Comparison of ENCODE assay signal across 15 cellular contexts in genomic region chr1:36528361-36529349, GRCh38.
DNase-seq lines count a peak whose midpoint lies in the region; ATAC-seq and TF ChIP-seq lines count a peak whose summit lies in the region.
"Had no signal": no experiment of that assay in that cellular context is flagged by ENCODE, and none has a peak within 500 bp of the region (broad histone marks: within the 10 kb centered on the region; RNA-seq: fewer than 3 reads in every experiment).

No MANE protein-coding gene starts in this region.

- DNase-seq in activated effector memory CD4-positive, alpha-beta T cell treated with anti-CD3 and anti-CD28 coated beads, Interleukin-2, amount 50 U/mL, for 16 hours = peak; percentile 62
- DNase-seq in activated effector memory CD4-positive, alpha-beta T cell treated with Interleukin-2 at 50 U/mL for 16 hours = no peak
- DNase-seq in NCI-H69 (lab: John Stamatoyannopoulos, UW) (peak; percentile 25), coronary artery (ENCODE audit: low spot score) (peak; percentile 59), NCI-H748 (lab: John Stamatoyannopoulos, UW; ENCODE audit: unreplicated experiment) (no peak)
- DNase-seq in stimulated activated CD8-positive, alpha-beta memory T cell treated with anti-CD3 and anti-CD28 coated beads, Interleukin-4, amount 100 ng/mL, for 48 hours = peak; percentile 22
- no peak for DNase-seq in stimulated activated CD4-positive, alpha-beta T cell treated with anti-CD3 and anti-CD28 coated beads, Interleukin-12 subunit alpha, Interleukin-12 subunit beta, amount 100 ng/mL, for 4 hours
- DNase-seq: mesenchymal stem cell, NCI-H2029 treated with DMSO at 0.1 percent for 48 hours, posterior cingulate gyrus, Right ventricle myocardium superior, stomach had no signal

- no peak for TF ChIP-seq CTCF in coronary artery (IDR thresholded peaks at IDR 0.05)

- no peak for ATAC-seq in HG03457 (IDR thresholded peaks at IDR 0.05; ENCODE audit: unreplicated experiment)

- H3K4me3 ChIP-seq in coronary artery = no peak overlapping the region
- H3K4me3 ChIP-seq: breast epithelium, stomach had no signal

- no peak overlapping the region for H3K27ac ChIP-seq in coronary artery
- H3K27ac ChIP-seq: breast epithelium, C4-2B, stomach had no signal

Comparison
In these comparisons a context has a peak if more than half of its experiments do, and no peak if none do; other contexts are left out.
1. DNase-seq: peak in activated effector memory CD4-positive, alpha-beta T cell treated with anti-CD3 and anti-CD28 coated beads, Interleukin-2, amount 50 U/mL, for 16 hours (single experiment), NCI-H69 (single experiment), coronary artery (single experiment) and stimulated activated CD8-positive, alpha-beta memory T cell treated with anti-CD3 and anti-CD28 coated beads, Interleukin-4, amount 100 ng/mL, for 48 hours (single experiment); none in activated effector memory CD4-positive, alpha-beta T cell treated with Interleukin-2 at 50 U/mL for 16 hours (single experiment), stimulated activated CD4-positive, alpha-beta T cell treated with anti-CD3 and anti-CD28 coated beads, Interleukin-12 subunit alpha, Interleukin-12 subunit beta, amount 100 ng/mL, for 4 hours (single experiment) and NCI-H748 (single experiment).